ENCODE assay signal across 1 cellular context in genomic region chr9:135974220-135974573, GRCh38.
TF ChIP-seq lines count a peak whose summit lies in the region.

No MANE protein-coding gene starts in this region.

TF ChIP-seq in H1, 55 proteins besides CTCF, POLR2A, EP300 and RAD21 (continued from another document):
- TF ChIP-seq GABPA (IDR thresholded peaks at IDR 0.05; ENCODE audit: borderline replicate concordance, insufficient read depth, low read length) (no peak), CEBPB (IDR thresholded peaks at IDR 0.05; ENCODE audit: low read depth, low read length) (no peak), SIX5 (IDR thresholded peaks at IDR 0.05; ENCODE audit: low read depth, low read length) (no peak), CBX5 (IDR thresholded peaks at IDR 0.05; ENCODE audit: low read depth, low read length) (no peak), TAF1 (IDR thresholded peaks at IDR 0.05; ENCODE audit: low read depth, low read length) (no peak), KDM5A (IDR thresholded peaks at IDR 0.05; ENCODE audit: low read length) (no peak), RBBP5 (IDR thresholded peaks at IDR 0.05; ENCODE audit: borderline replicate concordance, low read depth, low read length) (no peak), HDAC6 (IDR thresholded peaks at IDR 0.05; ENCODE audit: low read depth, low read length) (no peak), CHD2 (IDR thresholded peaks at IDR 0.05; ENCODE audit: low read length) (no peak), RXRA (IDR thresholded peaks at IDR 0.05; ENCODE audit: insufficient read depth, low read depth, low read length) (no peak), ZNF274 (IDR thresholded peaks at IDR 0.05; ENCODE audit: borderline replicate concordance, extremely low read depth, low read length) (no peak), JUN (IDR thresholded peaks at IDR 0.05; ENCODE audit: low read depth, low read length) (no peak), ASH2L (IDR thresholded peaks at IDR 0.05; ENCODE audit: low read length) (no peak), SUZ12 (IDR thresholded peaks at IDR 0.05; ENCODE audit: low read length) (no peak)
